1 cellular context compared by ENCODE assay signal in genomic region chr14:49640540-49641417, GRCh38.
TF ChIP-seq lines count a peak whose summit lies in the region.

No MANE protein-coding gene starts in this region.

TF ChIP-seq in IMR-90, 13 proteins besides CTCF, POLR2A, EP300 and RAD21:
- peak; percentile 95 for TF ChIP-seq CEBPB (IDR thresholded peaks at IDR 0.05; ENCODE audit: low read depth, low read length)
- no peak for TF ChIP-seq USF2 (IDR thresholded peaks at IDR 0.05; ENCODE audit: low read depth, low read length)
